1 cellular context compared by ENCODE assay signal in genomic region chr17:4595350-4596342, GRCh38.
TF ChIP-seq lines count a peak whose summit lies in the region.

No MANE protein-coding gene starts in this region.

TF ChIP-seq in HEK293, 187 proteins besides CTCF, POLR2A, EP300 and RAD21:
- 0 out of 2 replicates have a peak, but pooled peaks have one; percentile 19 for TF ChIP-seq HIC1 (tag by site-specific recombination; IDR thresholded peaks at IDR 0.05)
